23 cellular contexts compared by ENCODE assay signal in genomic region chr16:1306344-1306743, GRCh38. TPM values are rescaled to one million over a fixed set of nuclear protein-coding genes. Genes with fewer than 3 reads are reported as not detected.
DNase-seq lines count a peak whose midpoint lies in the region; ATAC-seq and TF ChIP-seq lines count a peak whose summit lies in the region.
"Had no signal": no experiment of that assay in that cellular context is flagged by ENCODE, and none has a peak within 500 bp of the region (broad histone marks: within the 10 kb centered on the region; RNA-seq: fewer than 3 reads in every experiment).

No MANE protein-coding gene starts in this region.

- H3K27me3 ChIP-seq in dorsolateral prefrontal cortex: peaks cover 0 to 11% (median 0%) of the 10 kb centered on the region in 45 donors
- H3K27me3 ChIP-seq: body of pancreas, testis had no signal

- no peaks in the 10 kb centered on the region for H3K27me3 Mint-ChIP-seq in activated T-cell treated with anti-CD3 and anti-CD28 coated beads, Interleukin-2, amount 50 U/mL, for 24 hours
- H3K27me3 Mint-ChIP-seq in chondrocyte (ENCODE audit: low read depth) (peaks cover 3% of the 10 kb centered on the region), CD14-positive monocyte (ENCODE audit: low read depth in 3 of 3) (peaks cover 4 to 13% (median 12%) of the 10 kb centered on the region in 3 donors)
- H3K27me3 Mint-ChIP-seq in stimulated activated naive B cell treated with anti-CD40 and anti-IgM and Interleukin-4, amounts not matched to agents 10 μg/mL and 1 μg/mL and 100 μg/mL, for 72 hours: no peaks in the 10 kb centered on the region
- H3K27me3 Mint-ChIP-seq: natural killer cell treated with Interleukin-12 subunit alpha and Interleukin-12 subunit beta and Interleukin-15 and Interleukin-18, amount 100 ng/mL, for 72 hours had no signal

- no peaks in the 10 kb centered on the region for H3K9me3 ChIP-seq in KOPT-K1 (ENCODE audit: insufficient read depth, low read length, poor library complexity, severe bottlenecking)
- H3K9me3 ChIP-seq: body of pancreas, testis had no signal

- H3K4me1 Mint-ChIP-seq in activated T-cell treated with anti-CD3 and anti-CD28 coated beads, Interleukin-2, amount 50 U/mL, for 24 hours (ENCODE audit: low read depth): peaks cover 41% of the 10 kb centered on the region
- H3K4me1 Mint-ChIP-seq in chondrocyte (ENCODE audit: low read depth) (peaks cover 13% of the 10 kb centered on the region), CD14-positive monocyte (peaks cover 34% of the 10 kb centered on the region)
- H3K4me1 Mint-ChIP-seq in stimulated activated naive B cell treated with anti-CD40 and anti-IgM and Interleukin-4, amounts not matched to agents 10 μg/mL and 1 μg/mL and 100 μg/mL, for 72 hours: peaks cover 43 to 58% of the 10 kb centered on the region in 2 donors

- H3K27ac ChIP-seq in KOPT-K1 (ENCODE audit: low read depth, low read length, poor library complexity, severe bottlenecking): peak overlapping the region; percentile 53
- no peak overlapping the region for H3K27ac ChIP-seq in dorsolateral prefrontal cortex
- H3K27ac ChIP-seq: body of pancreas, coronary artery, testis had no signal

- no peak overlapping the region for H3K4me3 Mint-ChIP-seq in activated T-cell treated with anti-CD3 and anti-CD28 coated beads, Interleukin-2, amount 50 U/mL, for 24 hours
- H3K4me3 Mint-ChIP-seq in chondrocyte (ENCODE audit: unreplicated experiment): no peak overlapping the region
- peak overlapping the region in 1 of 2 donors; percentile 63 for H3K4me3 Mint-ChIP-seq in stimulated activated naive B cell treated with anti-CD40 and anti-IgM and Interleukin-4, amounts not matched to agents 10 μg/mL and 1 μg/mL and 100 μg/mL, for 72 hours
- no peak overlapping the region for H3K4me3 Mint-ChIP-seq in CD14-positive monocyte

- no peak overlapping the region for H3K4me3 ChIP-seq in dorsolateral prefrontal cortex
- H3K4me3 ChIP-seq: body of pancreas, coronary artery, testis had no signal

- peaks cover 9% of the 10 kb centered on the region for H3K36me3 ChIP-seq in KOPT-K1 (ENCODE audit: insufficient read depth, low read length)

- TF ChIP-seq CTCF in chondrocyte (IDR thresholded peaks at IDR 0.05) (no peak), dorsolateral prefrontal cortex (IDR thresholded peaks at IDR 0.05 in 54 of 56, conservative IDR thresholded peaks at IDR 0.05 in 2 of 56; ENCODE audit: low read depth in 1 of 56, partially characterized antibody in 56 of 56) (no peak), CD14-positive monocyte (IDR thresholded peaks at IDR 0.05) (no peak)

- peaks cover 14% of the 10 kb centered on the region for H3K36me3 Mint-ChIP-seq in activated T-cell treated with anti-CD3 and anti-CD28 coated beads, Interleukin-2, amount 50 U/mL, for 24 hours (ENCODE audit: low read depth)
- H3K36me3 Mint-ChIP-seq in chondrocyte (ENCODE audit: low read depth) (no peaks in the 10 kb centered on the region), CD14-positive monocyte (no peaks in the 10 kb centered on the region)
- peaks cover 11 to 14% of the 10 kb centered on the region in 2 donors for H3K36me3 Mint-ChIP-seq in stimulated activated naive B cell treated with anti-CD40 and anti-IgM and Interleukin-4, amounts not matched to agents 10 μg/mL and 1 μg/mL and 100 μg/mL, for 72 hours

- intact Hi-C loops in dorsolateral prefrontal cortex (cut with DNase I): loop anchor here (5.0 to 10.0 kb wide), 3 partner anchors 36 to 622 kb away; partner anchors contain the start of genes JMJD8 (in 1 of the 2) and STUB1 (in 1 of the 2)
- intact Hi-C loops in CD14-positive monocyte (cut with micrococcal nuclease): loop anchor here in 1 of 2 donors (10.0 kb wide), 1 partner anchor 108 kb away; the partner anchor contains the start of gene UNKL

- H3K27ac Mint-ChIP-seq in activated T-cell treated with anti-CD3 and anti-CD28 coated beads, Interleukin-2, amount 50 U/mL, for 24 hours: peak overlapping the region; percentile 90
- H3K27ac Mint-ChIP-seq in chondrocyte (ENCODE audit: unreplicated experiment) (peak overlapping the region; percentile 63), CD14-positive monocyte (no peak overlapping the region)
- H3K27ac Mint-ChIP-seq in stimulated activated naive B cell treated with anti-CD40 and anti-IgM and Interleukin-4, amounts not matched to agents 10 μg/mL and 1 μg/mL and 100 μg/mL, for 72 hours: peak overlapping the region; percentile 82

- no peak for DNase-seq in activated T-cell treated with anti-CD3 and anti-CD28 coated beads, Interleukin-2, amount 50 U/mL, for 24 hours
- no peak for DNase-seq in activated T-cell treated with anti-CD3 and anti-CD28 coated beads, Interleukin-2, amount 50 U/mL, for 48 hours
- no peak for DNase-seq in chondrocyte (ENCODE audit: low spot score)
- no peak for DNase-seq in stimulated activated naive B cell treated with anti-CD40 and anti-IgM and Interleukin-4, amounts not matched to agents 10 μg/mL and 1 μg/mL and 100 μg/mL, for 72 hours
- no peak for DNase-seq in A172 (ENCODE audit: low spot score)
- no peak for DNase-seq in dorsolateral prefrontal cortex
- DNase-seq in CD14-positive monocyte (ENCODE audit: low spot score): no peak
- DNase-seq: activated gamma-delta T cell; body of pancreas; COR-L47; KBM-7; NCI-H1930; stimulated activated CD4-positive, alpha-beta T cell treated with anti-CD3 and anti-CD28 coated beads, Interleukin-4, amount 100 ng/mL, for 4 hours; testis had no signal

- ATAC-seq in stimulated activated naive B cell treated with anti-CD40 and anti-IgM and Interleukin-4, amounts not matched to agents 10 μg/mL and 1 μg/mL and 100 μg/mL, for 72 hours (replicated peaks): no peak
- ATAC-seq: body of pancreas; natural killer cell treated with Interleukin-12 subunit alpha and Interleukin-12 subunit beta and Interleukin-15 and Interleukin-18, amount 100 ng/mL, for 72 hours had no signal

- H3K9me3 Mint-ChIP-seq in activated T-cell treated with anti-CD3 and anti-CD28 coated beads, Interleukin-2, amount 50 U/mL, for 24 hours: no peaks in the 10 kb centered on the region
- H3K9me3 Mint-ChIP-seq in chondrocyte (ENCODE audit: low read depth) (no peaks in the 10 kb centered on the region), CD14-positive monocyte (peaks cover 0 to 2% (median 0%) of the 10 kb centered on the region in 7 donors)
- H3K9me3 Mint-ChIP-seq in stimulated activated naive B cell treated with anti-CD40 and anti-IgM and Interleukin-4, amounts not matched to agents 10 μg/mL and 1 μg/mL and 100 μg/mL, for 72 hours: no peaks in the 10 kb centered on the region
- H3K9me3 Mint-ChIP-seq: natural killer cell treated with Interleukin-12 subunit alpha and Interleukin-12 subunit beta and Interleukin-15 and Interleukin-18, amount 100 ng/mL, for 72 hours had no signal

RNA-seq across cellular contexts. Expression of gene UBE2I, which starts 3.1 kb away (rescaled TPM):
- total RNA-seq in chondrocyte (97.9 to 110 TPM (median 105 TPM) in 3 replicates), dorsolateral prefrontal cortex (100 to 1,000 TPM in 1 of 120 experiments, 10 to 100 TPM in 119; 66.6 to 108 (median 83.6) TPM)
- 102 and 117 TPM in 2 replicates for total RNA-seq in A172 (2014; rRNA removed; shearing (Covaris generic))
- polyA plus RNA-seq in CD14-positive monocyte: 10 to 100 TPM; 76.8 to 88.8 TPM

RNA-seq across cellular contexts. Expression of gene BAIAP3, which starts 27.1 kb away (rescaled TPM):
- 0.36 to 1.7 TPM (median 1.5 TPM) in 3 replicates for total RNA-seq in chondrocyte
- total RNA-seq in A172 (2014; rRNA removed; shearing (Covaris generic)): 2.4 and 10.3 TPM in 2 replicates
- 100 to 1,000 TPM in 100 of 120 experiments, 10 to 100 TPM in 20; 24.1 to 289 (median 137) TPM for total RNA-seq in dorsolateral prefrontal cortex
- polyA plus RNA-seq in CD14-positive monocyte: not detected

RNA-seq across cellular contexts. Expression of gene TSR3, which starts 45.3 kb away (rescaled TPM):
- total RNA-seq in chondrocyte: 52.2 to 56.8 TPM (median 56.0 TPM) in 3 replicates
- 179 TPM in 2 replicates for total RNA-seq in A172 (2014; rRNA removed; shearing (Covaris generic))
- total RNA-seq in dorsolateral prefrontal cortex: 10 to 100 TPM; 30.3 to 68.2 (median 46.8) TPM
- polyA plus RNA-seq in CD14-positive monocyte: 10 to 100 TPM; 48.2 to 73.1 TPM

RNA-seq across cellular contexts. Expression of gene GNPTG, which starts 45.4 kb away (rescaled TPM):
- total RNA-seq in chondrocyte: 58.3 to 68.4 TPM (median 60.7 TPM) in 3 replicates
- total RNA-seq in A172 (2014; rRNA removed; shearing (Covaris generic)): 45.8 and 61.0 TPM in 2 replicates
- total RNA-seq in dorsolateral prefrontal cortex: 100 to 1,000 TPM in 112 of 120 experiments, 10 to 100 TPM in 8; 85.9 to 151 (median 118) TPM
- polyA plus RNA-seq in CD14-positive monocyte: 10 to 100 TPM; 74.7 to 82.5 TPM

RNA-seq across cellular contexts. Expression of gene TPSD1, which starts 50.5 kb away (rescaled TPM):
- total RNA-seq in chondrocyte (not detected in 3 replicates), dorsolateral prefrontal cortex (1 to 10 TPM in 42 of 120 experiments, under 1 TPM in 40, not detected in 38; 0.29 to 4.8 (median 1.0) TPM)
- total RNA-seq in A172 (2014; rRNA removed; shearing (Covaris generic)): not detected in 2 replicates
- polyA plus RNA-seq in CD14-positive monocyte: not detected
- total RNA-seq: activated CD8-positive, alpha-beta memory T cell treated with anti-CD3 and anti-CD28 coated beads for 36 hours; endothelial cell of umbilical vein; H1; kidney epithelial cell; natural killer cell treated with Interleukin-12 subunit alpha and Interleukin-12 subunit beta and Interleukin-15 and Interleukin-18, amount 100 ng/mL, for 72 hours; NCI-H460 had no signal
- polyA plus RNA-seq: AG04450, endothelial cell of umbilical vein had no signal

Comparison
In these comparisons a context has a peak if more than half of its experiments do, and no peak if none do; other contexts are left out.
1. H3K27ac Mint-ChIP-seq: peak in activated T-cell treated with anti-CD3 and anti-CD28 coated beads, Interleukin-2, amount 50 U/mL, for 24 hours (single experiment), chondrocyte (single experiment) and stimulated activated naive B cell treated with anti-CD40 and anti-IgM and Interleukin-4, amounts not matched to agents 10 μg/mL and 1 μg/mL and 100 μg/mL, for 72 hours (single experiment); none in CD14-positive monocyte (0 of 7).